18 cellular contexts compared by ENCODE assay signal in the genomic region with DNA sequence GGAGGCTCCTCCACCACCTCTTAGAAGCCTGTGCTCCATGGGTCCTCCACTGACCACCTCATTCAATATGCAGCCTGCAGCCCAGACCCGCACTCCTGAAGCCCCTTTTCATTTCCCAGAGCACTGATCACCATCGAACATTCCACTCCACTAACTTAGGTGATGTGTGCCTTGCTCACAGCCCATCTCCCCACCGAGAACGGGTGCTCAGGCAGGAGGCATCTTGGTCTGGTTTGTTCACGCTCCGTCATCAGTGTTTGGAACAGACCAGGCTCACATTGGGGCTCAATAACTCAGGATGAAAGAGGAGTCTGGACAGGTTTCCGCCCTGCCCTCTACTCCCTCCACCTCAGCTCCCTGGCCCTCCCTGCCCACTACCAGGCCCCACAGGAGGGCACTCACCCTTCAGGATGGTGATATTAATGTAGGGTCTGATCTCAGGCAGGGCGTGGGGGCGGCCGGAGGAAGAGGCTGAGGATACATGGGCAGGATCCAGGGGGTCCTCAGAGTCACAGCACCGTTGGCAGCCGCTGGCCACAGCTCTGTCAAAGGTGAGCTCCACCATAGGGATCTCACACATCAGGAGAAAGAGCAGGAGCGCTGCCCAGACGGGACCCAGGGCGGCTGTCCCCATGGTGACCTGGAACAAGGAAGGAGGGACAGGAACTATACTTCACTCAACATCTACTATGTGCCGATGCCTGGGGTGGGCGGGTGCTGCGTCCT. TPM values are rescaled to one million over a fixed set of nuclear protein-coding genes. Genes with fewer than 3 reads are reported as not detected.
DNase-seq lines count a peak whose midpoint lies in the region; ATAC-seq and TF ChIP-seq lines count a peak whose summit lies in the region.
"Had no signal": no experiment of that assay in that cellular context is flagged by ENCODE, and none has a peak within 500 bp of the region (broad histone marks: within the 10 kb centered on the region; RNA-seq: fewer than 3 reads in every experiment).

No MANE protein-coding gene starts in this region.

- ATAC-seq in T-cell (replicated peaks in 1 of 4) = no peak
- no peak for ATAC-seq in naive thymus-derived CD8-positive, alpha-beta T cell

- DNase-seq in CD14-positive monocyte (ENCODE audit: low spot score) = peak; percentile 40
- no peak for DNase-seq in T-cell
- DNase-seq in naive thymus-derived CD8-positive, alpha-beta T cell = peak in 1 of 10 donors; percentile 38
- DNase-seq in activated CD4-positive, alpha-beta memory T cell treated with anti-CD3 and anti-CD28 coated beads for 36 hours = no peak
- no peak for DNase-seq in prostate gland (ENCODE audit: low spot score)
- no peak for DNase-seq in ascending aorta (ENCODE audit: low spot score in 2 of 2)
- DNase-seq: MV-4-11; NCI-H2081 treated with DMSO at 0.1 percent for 48 hours; NCI-H510A treated with DMSO at 0.1 percent for 48 hours; nucleus accumbens; stimulated activated CD4-positive, alpha-beta T cell treated with anti-CD3 and anti-CD28 coated beads, Interleukin-4, amount 100 ng/mL, for 24 hours; T-helper 9 cell had no signal

- H3K36me3 ChIP-seq in prostate gland (no peaks in the 10 kb centered on the region), ascending aorta (peaks cover 0 to 5% of the 10 kb centered on the region in 2 donors)
- H3K36me3 ChIP-seq: SJSA1, thoracic aorta had no signal

- no peak for TF ChIP-seq CTCF in CD14-positive monocyte (IDR thresholded peaks at IDR 0.05)
- no peak for TF ChIP-seq CTCF in prostate gland (IDR thresholded peaks at IDR 0.05)
- TF ChIP-seq CTCF in ascending aorta (IDR thresholded peaks at IDR 0.05) = no peak

- H3K27me3 Mint-ChIP-seq in CD14-positive monocyte (ENCODE audit: low read depth in 3 of 3) (peaks cover 9 to 17% (median 16%) of the 10 kb centered on the region in 3 donors), T-cell (no peaks in the 10 kb centered on the region)
- H3K27me3 Mint-ChIP-seq in naive thymus-derived CD8-positive, alpha-beta T cell = no peaks in the 10 kb centered on the region
- no peaks in the 10 kb centered on the region for H3K27me3 Mint-ChIP-seq in activated CD4-positive, alpha-beta memory T cell treated with anti-CD3 and anti-CD28 coated beads for 36 hours
- H3K27me3 Mint-ChIP-seq: activated naive CD4-positive, alpha-beta T cell treated with anti-CD3 and anti-CD28 coated beads, Interleukin-2, amount 50 U/mL, for 24 hours had no signal

- no peak for TF ChIP-seq POLR2A in prostate gland (IDR thresholded peaks at IDR 0.05)

- H3K27me3 ChIP-seq in prostate gland (replicated peaks; ENCODE audit: insufficient read depth) (no peaks in the 10 kb centered on the region), ascending aorta (no peaks in the 10 kb centered on the region)
- H3K27me3 ChIP-seq: esophagus muscularis mucosa, SJSA1 had no signal

- POLR2A ChIA-PET in T-cell (lab: Charles Lee) = no interaction called here
- POLR2A ChIA-PET in naive thymus-derived CD8-positive, alpha-beta T cell (lab: Charles Lee) = interaction anchor here (1.8 to 3.1 kb wide), 5 partner anchors 9 to 63 kb away, joined by 8 to 24 read pairs (median 9); no protein-coding TSS in a partner anchor
- POLR2A ChIA-PET in activated CD4-positive, alpha-beta memory T cell treated with anti-CD3 and anti-CD28 coated beads for 36 hours (lab: Charles Lee) = no interaction called here

- no peak overlapping the region for H3K27ac ChIP-seq in prostate gland
- H3K27ac ChIP-seq in ascending aorta = no peak overlapping the region
- H3K27ac ChIP-seq: esophagus muscularis mucosa, SJSA1, thoracic aorta had no signal

- peaks cover 0 to 3% (median 0%) of the 10 kb centered on the region in 7 donors for H3K9me3 Mint-ChIP-seq in CD14-positive monocyte
- H3K9me3 Mint-ChIP-seq in T-cell = no peaks in the 10 kb centered on the region
- H3K9me3 Mint-ChIP-seq in naive thymus-derived CD8-positive, alpha-beta T cell = no peaks in the 10 kb centered on the region
- no peaks in the 10 kb centered on the region for H3K9me3 Mint-ChIP-seq in activated CD4-positive, alpha-beta memory T cell treated with anti-CD3 and anti-CD28 coated beads for 36 hours
- H3K9me3 Mint-ChIP-seq: activated naive CD4-positive, alpha-beta T cell treated with anti-CD3 and anti-CD28 coated beads, Interleukin-2, amount 50 U/mL, for 24 hours had no signal

- H3K4me3 Mint-ChIP-seq in CD14-positive monocyte (no peak overlapping the region), T-cell (peak overlapping the region in 1 of 3 donors; percentile 71)
- peak overlapping the region in 3 of 10 donors; percentile 24 to 37 (median 26) for H3K4me3 Mint-ChIP-seq in naive thymus-derived CD8-positive, alpha-beta T cell
- H3K4me3 Mint-ChIP-seq in activated CD4-positive, alpha-beta memory T cell treated with anti-CD3 and anti-CD28 coated beads for 36 hours = no peak overlapping the region
- H3K4me3 Mint-ChIP-seq: activated naive CD4-positive, alpha-beta T cell treated with anti-CD3 and anti-CD28 coated beads, Interleukin-2, amount 50 U/mL, for 24 hours had no signal

- H3K4me1 ChIP-seq in prostate gland (replicated peaks) = peaks cover 10% of the 10 kb centered on the region
- peaks cover 6 to 20% of the 10 kb centered on the region in 2 donors for H3K4me1 ChIP-seq in ascending aorta

- 96% methylated on average over 18 of the region's 18 CpGs for WGBS in prostate gland

- no peaks in the 10 kb centered on the region for H3K36me3 Mint-ChIP-seq in CD14-positive monocyte
- peaks cover 4% of the 10 kb centered on the region for H3K36me3 Mint-ChIP-seq in T-cell
- H3K36me3 Mint-ChIP-seq in naive thymus-derived CD8-positive, alpha-beta T cell = no peaks in the 10 kb centered on the region
- H3K36me3 Mint-ChIP-seq in activated CD4-positive, alpha-beta memory T cell treated with anti-CD3 and anti-CD28 coated beads for 36 hours = peaks cover 3% of the 10 kb centered on the region

- intact Hi-C loops in CD14-positive monocyte (cut with micrococcal nuclease) = no loop called here
- intact Hi-C loops in activated CD4-positive, alpha-beta memory T cell treated with anti-CD3 and anti-CD28 coated beads for 36 hours (cut with micrococcal nuclease) = no loop called here
- intact Hi-C loops in prostate gland (cut with DNase I) = no loop called here
- intact Hi-C loops in ascending aorta (cut with DNase I) = no loop called here

- peak overlapping the region in 1 of 7 donors; percentile 37 for H3K27ac Mint-ChIP-seq in CD14-positive monocyte
- H3K27ac Mint-ChIP-seq in T-cell = peak overlapping the region; percentile 89 to 94
- H3K27ac Mint-ChIP-seq in naive thymus-derived CD8-positive, alpha-beta T cell = peak overlapping the region in 9 of 10 donors; percentile 41 to 97 (median 80)
- no peak overlapping the region for H3K27ac Mint-ChIP-seq in activated CD4-positive, alpha-beta memory T cell treated with anti-CD3 and anti-CD28 coated beads for 36 hours

- CTCF ChIA-PET in T-cell (lab: Charles Lee) = no interaction called here
- CTCF ChIA-PET in activated CD4-positive, alpha-beta memory T cell treated with anti-CD3 and anti-CD28 coated beads for 36 hours (lab: Charles Lee) = no interaction called here

- H3K4me3 ChIP-seq in prostate gland = no peak overlapping the region
- no peak overlapping the region for H3K4me3 ChIP-seq in ascending aorta
- H3K4me3 ChIP-seq: esophagus muscularis mucosa, SJSA1, thoracic aorta had no signal

- H3K9me3 ChIP-seq in prostate gland = no peaks in the 10 kb centered on the region
- no peaks in the 10 kb centered on the region for H3K9me3 ChIP-seq in ascending aorta
- H3K9me3 ChIP-seq: esophagus muscularis mucosa, SJSA1, thoracic aorta had no signal

- H3K4me1 Mint-ChIP-seq in CD14-positive monocyte (peaks cover 16% of the 10 kb centered on the region), T-cell (peaks cover 50 to 57% (median 53%) of the 10 kb centered on the region in 3 donors)
- H3K4me1 Mint-ChIP-seq in naive thymus-derived CD8-positive, alpha-beta T cell = peaks cover 31 to 67% (median 60%) of the 10 kb centered on the region in 4 donors
- H3K4me1 Mint-ChIP-seq in activated CD4-positive, alpha-beta memory T cell treated with anti-CD3 and anti-CD28 coated beads for 36 hours (ENCODE audit: low read depth) = peaks cover 39% of the 10 kb centered on the region

RNA-seq across cellular contexts. Expression of gene C1QTNF6, which starts 3.1 kb away (rescaled TPM):
- polyA plus RNA-seq in CD14-positive monocyte = under 1 TPM; 0.14 to 0.24 TPM
- total RNA-seq in T-cell (10 to 100 TPM in 4 of 5 donors, 1 to 10 TPM in 1; 9.0 to 26.4 (median 22.0) TPM), prostate gland (1 to 10 TPM; 2.1 to 9.3 TPM), ascending aorta (4.6 TPM)
- total RNA-seq in naive thymus-derived CD8-positive, alpha-beta T cell = 10 to 100 TPM; 24.6 to 25.7 TPM
- 1 to 10 TPM in 2 of 3 donors, under 1 TPM in 1; 0.68 to 4.0 (median 1.7) TPM for polyA plus RNA-seq in naive thymus-derived CD8-positive, alpha-beta T cell
- 10 to 100 TPM; 11.1 to 13.0 TPM for total RNA-seq in activated CD4-positive, alpha-beta memory T cell treated with anti-CD3 and anti-CD28 coated beads for 36 hours

RNA-seq across cellular contexts. Expression of gene SSTR3, which starts 27.3 kb away (rescaled TPM):
- not detected for polyA plus RNA-seq in CD14-positive monocyte
- total RNA-seq in T-cell (1 to 10 TPM; 4.6 to 8.7 (median 5.3) TPM), prostate gland (10 to 100 TPM in 1 of 2 donors, not detected in 1; 46.4 TPM), ascending aorta (not detected)
- 10 to 100 TPM; 13.5 to 13.7 TPM for total RNA-seq in naive thymus-derived CD8-positive, alpha-beta T cell
- 1 to 10 TPM; 2.9 to 7.3 (median 4.2) TPM for polyA plus RNA-seq in naive thymus-derived CD8-positive, alpha-beta T cell
- 1 to 10 TPM; 8.5 to 9.3 TPM for total RNA-seq in activated CD4-positive, alpha-beta memory T cell treated with anti-CD3 and anti-CD28 coated beads for 36 hours
- total RNA-seq: bronchial epithelial cell, esophagus muscularis mucosa, glomerular endothelial cell, SJSA1, thoracic aorta had no signal

RNA-seq across cellular contexts. Expression of gene IL2RB, which starts 35.3 kb away (rescaled TPM):
- polyA plus RNA-seq in CD14-positive monocyte = 1 to 10 TPM in 1 of 2 donors, under 1 TPM in 1; 0.60 to 1.7 TPM
- total RNA-seq in T-cell (100 to 1,000 TPM in 2 of 5 donors, 10 to 100 TPM in 3; 53.6 to 118 (median 98.1) TPM), prostate gland (1 to 10 TPM; 1.7 to 3.0 TPM), ascending aorta (0.96 TPM)
- total RNA-seq in naive thymus-derived CD8-positive, alpha-beta T cell = 10 to 100 TPM; 31.1 to 34.2 TPM
- polyA plus RNA-seq in naive thymus-derived CD8-positive, alpha-beta T cell = 100 to 1,000 TPM in 1 of 3 donors, 10 to 100 TPM in 2; 74.9 to 113 (median 81.1) TPM
- 100 to 1,000 TPM; 306 to 310 TPM for total RNA-seq in activated CD4-positive, alpha-beta memory T cell treated with anti-CD3 and anti-CD28 coated beads for 36 hours
- total RNA-seq: bronchial epithelial cell, SJSA1 had no signal

RNA-seq across cellular contexts. Expression of gene RAC2, which starts 59.1 kb away (rescaled TPM):
- 100 to 1,000 TPM; 360 to 529 TPM for polyA plus RNA-seq in CD14-positive monocyte
- total RNA-seq in T-cell (100 to 1,000 TPM; 353 to 413 (median 385) TPM), prostate gland (10 to 100 TPM in 1 of 2 donors, 1 to 10 TPM in 1; 9.7 to 14.4 TPM), ascending aorta (11.5 TPM)
- 100 to 1,000 TPM; 295 to 297 TPM for total RNA-seq in naive thymus-derived CD8-positive, alpha-beta T cell
- polyA plus RNA-seq in naive thymus-derived CD8-positive, alpha-beta T cell = 1,000 to 10,000 TPM in 2 of 3 donors, 100 to 1,000 TPM in 1; 740 to 1,115 (median 1,110) TPM
- 100 to 1,000 TPM; 714 to 727 TPM for total RNA-seq in activated CD4-positive, alpha-beta memory T cell treated with anti-CD3 and anti-CD28 coated beads for 36 hours

Comparison
In these comparisons a context has a peak if more than half of its experiments do, and no peak if none do; other contexts are left out.
1. RNA of gene IL2RB, which starts 35.3 kb away (total RNA-seq): 306 to 310 TPM in activated CD4-positive, alpha-beta memory T cell treated with anti-CD3 and anti-CD28 coated beads for 36 hours, 53.6 to 118 TPM in T-cell and 31.1 to 34.2 TPM in naive thymus-derived CD8-positive, alpha-beta T cell; 1.7 to 3.0 TPM in prostate gland and 0.96 TPM in ascending aorta (single experiment); every median in the first group is over 4 times any median in the second.